9 cellular contexts compared by ENCODE assay signal in genomic region chr1:205629751-205630150, GRCh38. TPM values are rescaled to one million over a fixed set of nuclear protein-coding genes. Genes with fewer than 3 reads are reported as not detected.
DNase-seq lines count a peak whose midpoint lies in the region; TF ChIP-seq lines count a peak whose summit lies in the region.
"Had no signal": no experiment of that assay in that cellular context is flagged by ENCODE, and none has a peak within 500 bp of the region (broad histone marks: within the 10 kb centered on the region; RNA-seq: fewer than 3 reads in every experiment).

No MANE protein-coding gene starts in this region.

- H3K9ac ChIP-seq in neural progenitor cell = no peak overlapping the region

- H3K4me1 ChIP-seq in effector memory CD4-positive, alpha-beta T cell (ENCODE audit: control insufficient read depth, insufficient read depth, low read length, poor library complexity, severe bottlenecking) = peaks cover 29% of the 10 kb centered on the region
- H3K4me1 ChIP-seq in neural progenitor cell = peaks cover 9% of the 10 kb centered on the region

- no peaks in the 10 kb centered on the region for H3K36me3 ChIP-seq in effector memory CD4-positive, alpha-beta T cell (ENCODE audit: control insufficient read depth, insufficient read depth, low read length)
- H3K36me3 ChIP-seq in neural progenitor cell = no peaks in the 10 kb centered on the region

- peak overlapping the region; percentile 91 for H3K4me2 ChIP-seq in neural progenitor cell

- H3K79me2 ChIP-seq in neural progenitor cell (ENCODE audit: low read depth) = peaks cover 62% of the 10 kb centered on the region

- H3K27ac Mint-ChIP-seq in neural progenitor cell = no peak overlapping the region

- H3K4me3 Mint-ChIP-seq in neural progenitor cell = peak overlapping the region; percentile 97

- peak; percentile 27 for DNase-seq in RPMI8226
- no peak for DNase-seq in effector memory CD4-positive, alpha-beta T cell
- DNase-seq in neural progenitor cell (ENCODE audit: low spot score) = no peak
- DNase-seq in superior temporal gyrus (ENCODE audit: extremely low spot score) = no peak
- DNase-seq in 8988T = no peak
- DNase-seq in NCI-H187 treated with DMSO at 0.1 percent for 48 hours (lab: John Stamatoyannopoulos, UW) = no peak
- DNase-seq in cardiac septum (ENCODE audit: low spot score) = no peak
- DNase-seq: NCI-H446 had no signal

- intact Hi-C loops in cardiac septum (cut with DNase I) = loop anchor here (2.0 to 5.0 kb wide), 2 partner anchors 31 to 102 kb away; no protein-coding TSS in a partner anchor

- H3K36me3 Mint-ChIP-seq in neural progenitor cell = peaks cover 8% of the 10 kb centered on the region

- peaks cover 31% of the 10 kb centered on the region for H3K4me1 Mint-ChIP-seq in neural progenitor cell

- H3K9me3 Mint-ChIP-seq in neural progenitor cell = no peaks in the 10 kb centered on the region

- no peak for TF ChIP-seq CTCF in neural progenitor cell (IDR thresholded peaks at IDR 0.05)

- peaks cover 59% of the 10 kb centered on the region for H4K20me1 ChIP-seq in neural progenitor cell (ENCODE audit: low read depth)

- H3K27me3 ChIP-seq in effector memory CD4-positive, alpha-beta T cell (replicated peaks; ENCODE audit: control insufficient read depth, insufficient read depth, low read length, poor library complexity, severe bottlenecking) = no peaks in the 10 kb centered on the region
- H3K27me3 ChIP-seq in neural progenitor cell = no peaks in the 10 kb centered on the region

- H3F3A ChIP-seq in neural progenitor cell (ENCODE audit: low read depth) = peaks cover 42% of the 10 kb centered on the region

- H3K4me3 ChIP-seq in GM08714 (ENCODE audit: low read length) (peak overlapping the region; percentile 82), neural progenitor cell (peak overlapping the region; percentile 66)
- peak overlapping the region; percentile 87 for H3K4me3 ChIP-seq in effector memory CD4-positive, alpha-beta T cell (ENCODE audit: insufficient read depth, low read depth, low read length, poor library complexity, severe bottlenecking)

- no peaks in the 10 kb centered on the region for H3K27me3 Mint-ChIP-seq in neural progenitor cell (ENCODE audit: insufficient read depth, low read depth)

- H2AFZ ChIP-seq in neural progenitor cell (replicated peaks) = no peak overlapping the region

- no peaks in the 10 kb centered on the region for H3K9me3 ChIP-seq in effector memory CD4-positive, alpha-beta T cell (ENCODE audit: control insufficient read depth, low read length)
- H3K9me3 ChIP-seq in neural progenitor cell (ENCODE audit: low read depth) = no peaks in the 10 kb centered on the region

- peak overlapping the region; percentile 89 for H3K27ac ChIP-seq in effector memory CD4-positive, alpha-beta T cell (ENCODE audit: insufficient read depth, low read length, poor library complexity, severe bottlenecking)
- H3K27ac ChIP-seq in neural progenitor cell = no peak overlapping the region

RNA-seq across cellular contexts. Expression of gene ELK4, which starts 2.1 kb away (rescaled TPM):
- 24.9 and 36.6 TPM in 2 replicates for total RNA-seq in neural progenitor cell (ENCODE audit: low replicate concordance)
- 42.3 TPM for total RNA-seq in cardiac septum

RNA-seq across cellular contexts. Expression of gene SLC45A3, which starts 50.6 kb away (rescaled TPM):
- 5.1 and 8.9 TPM in 2 replicates for total RNA-seq in neural progenitor cell (ENCODE audit: low replicate concordance)
- total RNA-seq in cardiac septum = 1.8 TPM
